39 cellular contexts compared by ENCODE assay signal in the genomic region with DNA sequence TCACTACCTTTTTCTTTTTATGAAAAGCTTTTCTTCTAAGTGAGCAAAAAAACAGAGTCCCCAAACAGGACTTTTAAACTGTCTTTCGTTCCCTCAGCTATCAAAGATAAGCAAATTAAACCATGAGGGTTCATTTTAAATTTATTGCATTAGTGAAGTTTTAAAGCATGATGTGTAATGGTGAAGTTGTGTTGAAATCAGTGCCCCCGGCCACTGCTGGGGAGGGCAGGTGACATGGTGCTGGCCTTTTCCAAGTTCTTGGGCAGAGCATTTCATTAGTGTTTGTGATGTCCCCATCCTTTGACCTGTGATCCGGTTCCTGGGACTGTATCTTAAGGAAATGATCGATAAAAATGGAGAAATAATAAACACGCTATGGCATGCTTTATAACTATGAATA.
"Had no signal": no experiment of that assay in that cellular context is flagged by ENCODE, and none has a peak within 500 bp of the region (broad histone marks: within the 10 kb centered on the region; RNA-seq: fewer than 3 reads in every experiment).

No MANE protein-coding gene starts in this region.

- ATAC-seq: activated naive CD4-positive, alpha-beta T cell treated with anti-CD3 and anti-CD28 coated beads, Interleukin-2, amount 50 U/mL, for 72 hours; activated naive CD8-positive, alpha-beta T cell treated with anti-CD3 and anti-CD28 coated beads, Interleukin-2, amount 50 U/mL, for 24 hours; activated T-cell treated with anti-CD3 and anti-CD28 coated beads, Interleukin-2, amount 50 U/mL, for 4 hours; activated T-cell treated with anti-CD3 and anti-CD28 coated beads, Interleukin-2, amount 50 U/mL, for 72 hours; activated T-helper 17 cell treated with anti-CD3 and anti-CD28 coated beads, Interleukin-2, amount 50 U/mL, for 72 hours; body of pancreas had no signal

- H3K27me3 Mint-ChIP-seq: activated naive CD4-positive, alpha-beta T cell treated with anti-CD3 and anti-CD28 coated beads, Interleukin-2, amount 10 ng/mL, durations not matched to agents 7 days and 5 days; activated naive CD4-positive, alpha-beta T cell treated with anti-CD3 and anti-CD28 coated beads, Interleukin-2, amount 50 U/mL, for 24 hours; activated naive CD8-positive, alpha-beta T cell; activated naive CD8-positive, alpha-beta T cell treated with anti-CD3 and anti-CD28 coated beads for 36 hours; activated naive CD8-positive, alpha-beta T cell treated with anti-CD3 and anti-CD28 coated beads, Interleukin-2, amount 10 ng/mL, durations not matched to agents 7 days and 5 days; activated naive CD8-positive, alpha-beta T cell treated with anti-CD3 and anti-CD28 coated beads, Interleukin-2, amount 50 U/mL, for 24 hours; activated T-cell treated with anti-CD3 and anti-CD28 coated beads, Interleukin-2, amount 50 U/mL, for 24 hours; activated T-helper 17 cell treated with anti-CD3 and anti-CD28 coated beads, Interleukin-2, amount 50 U/mL, for 72 hours; central memory CD8-positive, alpha-beta T cell had no signal

- FAIRE-seq: astrocyte, bronchial epithelial cell had no signal

- DNase-seq: activated effector memory CD4-positive, alpha-beta T cell treated with anti-CD3 and anti-CD28 coated beads, Interleukin-2, amount 50 U/mL, for 16 hours; activated effector memory CD4-positive, alpha-beta T cell treated with Interleukin-2 at 50 U/mL for 16 hours; activated gamma-delta T cell; activated gamma-delta T cell treated with Interleukin-2 at 50 U/mL for 16 hours; activated naive CD4-positive, alpha-beta T cell; activated naive CD4-positive, alpha-beta T cell treated with anti-CD3 and anti-CD28 coated beads for 36 hours; activated naive CD4-positive, alpha-beta T cell treated with anti-CD3 and anti-CD28 coated beads, Interleukin-2, amount 10 ng/mL, durations not matched to agents 7 days and 5 days; activated naive CD4-positive, alpha-beta T cell treated with anti-CD3 and anti-CD28 coated beads, Interleukin-2, amount 50 U/mL, for 16 hours; activated naive CD4-positive, alpha-beta T cell treated with Interleukin-2 at 50 U/mL for 16 hours; activated naive CD8-positive, alpha-beta T cell treated with anti-CD3 and anti-CD28 coated beads for 36 hours; activated naive CD8-positive, alpha-beta T cell treated with anti-CD3 and anti-CD28 coated beads, Interleukin-2, amount 10 ng/mL, durations not matched to agents 7 days and 5 days; activated naive CD8-positive, alpha-beta T cell treated with anti-CD3 and anti-CD28 coated beads, Interleukin-2, amount 50 U/mL, for 24 hours; activated T-cell treated with anti-CD3 and anti-CD28 coated beads, Interleukin-2, amount 50 U/mL, for 1 hour; activated T-cell treated with anti-CD3 and anti-CD28 coated beads, Interleukin-2, amount 50 U/mL, for 24 hours; activated T-cell treated with anti-CD3 and anti-CD28 coated beads, Interleukin-2, amount 50 U/mL, for 4 hours; activated T-cell treated with anti-CD3 and anti-CD28 coated beads, Interleukin-2, amount 50 U/mL, for 48 hours; activated T-cell treated with anti-CD3 and anti-CD28 coated beads, Interleukin-2, amount 50 U/mL, for 72 hours; adrenal gland; amniotic stem cell; amygdala; anterior cingulate cortex; aorta; body of pancreas; brain microvascular endothelial cell; caudate nucleus; cerebellar nuclear complex had no signal

- H3K9me3 Mint-ChIP-seq: activated T-helper 17 cell treated with anti-CD3 and anti-CD28 coated beads, Interleukin-2, amount 50 U/mL, for 72 hours; activated T-helper 2 cell treated with anti-CD3 and anti-CD28 coated beads, Interferon-gamma antibody, Interleukin-2, Interleukin-4, amounts not matched to agents 10 μg/mL and 5 μg/mL and 100 μg/mL, durations not matched to agents 14 hours and 24 hours and 36 hours; central memory CD8-positive, alpha-beta T cell had no signal

- H3K27me3 ChIP-seq: adrenal gland, ascending aorta, body of pancreas, brain microvascular endothelial cell, breast epithelium, cardiac muscle cell had no signal

- H3K9me3 ChIP-seq: adrenal gland, body of pancreas had no signal

- H3K27ac ChIP-seq: adrenal gland, ascending aorta, body of pancreas, brain microvascular endothelial cell, breast epithelium, cardiac muscle cell had no signal

- H3K27ac Mint-ChIP-seq: activated naive CD4-positive, alpha-beta T cell treated with anti-CD3 and anti-CD28 coated beads for 36 hours; activated naive CD4-positive, alpha-beta T cell treated with anti-CD3 and anti-CD28 coated beads, Interleukin-2, amount 10 ng/mL, durations not matched to agents 7 days and 5 days; activated naive CD4-positive, alpha-beta T cell treated with anti-CD3 and anti-CD28 coated beads, Interleukin-2, amount 50 U/mL, for 24 hours; activated naive CD4-positive, alpha-beta T cell treated with anti-CD3 and anti-CD28 coated beads, Interleukin-2, amount 50 U/mL, for 72 hours; activated naive CD8-positive, alpha-beta T cell; activated naive CD8-positive, alpha-beta T cell treated with anti-CD3 and anti-CD28 coated beads for 36 hours; activated naive CD8-positive, alpha-beta T cell treated with anti-CD3 and anti-CD28 coated beads, Interleukin-2, amount 10 ng/mL, durations not matched to agents 7 days and 5 days; activated naive CD8-positive, alpha-beta T cell treated with anti-CD3 and anti-CD28 coated beads, Interleukin-2, amount 50 U/mL, for 24 hours; activated T-cell treated with anti-CD3 and anti-CD28 coated beads, Interleukin-2, amount 50 U/mL, for 24 hours; activated T-cell treated with anti-CD3 and anti-CD28 coated beads, Interleukin-2, amount 50 U/mL, for 72 hours; activated T-helper 1 cell treated with anti-CD3 and anti-CD28 coated beads, Interleukin-12 subunit alpha, Interleukin-12 subunit beta, Interleukin-2, Interleukin-4 antibody, amounts not matched to agents 30 ng/mL and 10 ng/mL and 1 ng/mL, durations not matched to agents 14 hours and 24 hours and 36 hours; activated T-helper 17 cell treated with anti-CD3 and anti-CD28 coated beads, Interleukin-2, amount 50 U/mL, for 72 hours; activated T-helper 2 cell treated with anti-CD3 and anti-CD28 coated beads, Interferon-gamma antibody, Interleukin-2, Interleukin-4, amounts not matched to agents 10 μg/mL and 5 μg/mL and 100 μg/mL, durations not matched to agents 14 hours and 24 hours and 36 hours; brain had no signal

- H3K36me3 ChIP-seq: adrenal gland, ascending aorta, brain microvascular endothelial cell, breast epithelium, cardiac muscle cell had no signal

- H3K36me3 Mint-ChIP-seq: activated naive CD4-positive, alpha-beta T cell treated with anti-CD3 and anti-CD28 coated beads, Interleukin-2, amount 10 ng/mL, durations not matched to agents 7 days and 5 days; activated naive CD8-positive, alpha-beta T cell treated with anti-CD3 and anti-CD28 coated beads for 36 hours; activated naive CD8-positive, alpha-beta T cell treated with anti-CD3 and anti-CD28 coated beads, Interleukin-2, amount 10 ng/mL, durations not matched to agents 7 days and 5 days had no signal

- H3K4me3 Mint-ChIP-seq: activated naive CD4-positive, alpha-beta T cell treated with anti-CD3 and anti-CD28 coated beads for 36 hours; activated naive CD4-positive, alpha-beta T cell treated with anti-CD3 and anti-CD28 coated beads, Interleukin-2, amount 10 ng/mL, durations not matched to agents 7 days and 5 days; activated naive CD4-positive, alpha-beta T cell treated with anti-CD3 and anti-CD28 coated beads, Interleukin-2, amount 50 U/mL, for 24 hours; activated naive CD8-positive, alpha-beta T cell; activated naive CD8-positive, alpha-beta T cell treated with anti-CD3 and anti-CD28 coated beads for 36 hours; activated naive CD8-positive, alpha-beta T cell treated with anti-CD3 and anti-CD28 coated beads, Interleukin-2, amount 10 ng/mL, durations not matched to agents 7 days and 5 days; activated naive CD8-positive, alpha-beta T cell treated with anti-CD3 and anti-CD28 coated beads, Interleukin-2, amount 50 U/mL, for 24 hours; activated T-cell treated with anti-CD3 and anti-CD28 coated beads, Interleukin-2, amount 50 U/mL, for 24 hours; activated T-cell treated with anti-CD3 and anti-CD28 coated beads, Interleukin-2, amount 50 U/mL, for 4 hours; activated T-cell treated with anti-CD3 and anti-CD28 coated beads, Interleukin-2, amount 50 U/mL, for 72 hours; activated T-helper 1 cell treated with anti-CD3 and anti-CD28 coated beads, Interleukin-12 subunit alpha, Interleukin-12 subunit beta, Interleukin-2, Interleukin-4 antibody, amounts not matched to agents 30 ng/mL and 10 ng/mL and 1 ng/mL, durations not matched to agents 14 hours and 24 hours and 36 hours; activated T-helper 17 cell treated with anti-CD3 and anti-CD28 coated beads, Interleukin-2, amount 50 U/mL, for 72 hours; brain; central memory CD8-positive, alpha-beta T cell had no signal

- H3K4me3 ChIP-seq: adrenal gland, ascending aorta, body of pancreas, breast epithelium, cardiac muscle cell had no signal

- H3K4me1 Mint-ChIP-seq: activated naive CD4-positive, alpha-beta T cell treated with anti-CD3 and anti-CD28 coated beads, Interleukin-2, amount 10 ng/mL, durations not matched to agents 7 days and 5 days; activated naive CD4-positive, alpha-beta T cell treated with anti-CD3 and anti-CD28 coated beads, Interleukin-2, amount 50 U/mL, for 24 hours; activated naive CD8-positive, alpha-beta T cell treated with anti-CD3 and anti-CD28 coated beads for 36 hours; activated naive CD8-positive, alpha-beta T cell treated with anti-CD3 and anti-CD28 coated beads, Interleukin-2, amount 10 ng/mL, durations not matched to agents 7 days and 5 days; activated naive CD8-positive, alpha-beta T cell treated with anti-CD3 and anti-CD28 coated beads, Interleukin-2, amount 50 U/mL, for 24 hours; activated T-helper 17 cell treated with anti-CD3 and anti-CD28 coated beads, Interleukin-2, amount 50 U/mL, for 72 hours; central memory CD8-positive, alpha-beta T cell had no signal

- H3K4me1 ChIP-seq: body of pancreas, breast epithelium had no signal
